Comparison of ENCODE assay signal across 20 cellular contexts in genomic region chr12:130924946-130925345, GRCh38. TPM values are rescaled to one million over a fixed set of nuclear protein-coding genes. Genes with fewer than 3 reads are reported as not detected.
"Had no signal": no experiment of that assay in that cellular context is flagged by ENCODE, and none has a peak within 500 bp of the region (broad histone marks: within the 10 kb centered on the region; RNA-seq: fewer than 3 reads in every experiment).

No MANE protein-coding gene starts in this region.

- H3K4me3 Mint-ChIP-seq: activated CD8-positive, alpha-beta T cell treated with anti-CD3 and anti-CD28 coated beads for 36 hours; activated T-helper 17 cell treated with anti-CD3 and anti-CD28 coated beads, Interleukin-2, amount 50 U/mL, for 72 hours; brain; immature natural killer cell; nephron progenitor cell; type B pancreatic cell had no signal

- H3K9me3 Mint-ChIP-seq: activated CD8-positive, alpha-beta T cell treated with anti-CD3 and anti-CD28 coated beads for 36 hours; activated T-helper 17 cell treated with anti-CD3 and anti-CD28 coated beads, Interleukin-2, amount 50 U/mL, for 72 hours; type B pancreatic cell had no signal

- H3K27ac Mint-ChIP-seq: activated CD8-positive, alpha-beta T cell treated with anti-CD3 and anti-CD28 coated beads for 36 hours; activated T-helper 17 cell treated with anti-CD3 and anti-CD28 coated beads, Interleukin-2, amount 50 U/mL, for 72 hours; immature natural killer cell; nephron progenitor cell; progenitor cell of endocrine pancreas had no signal

- H3K4me3 ChIP-seq: colonic mucosa, left ventricle myocardium inferior had no signal

- H3K4me1 ChIP-seq: colonic mucosa, left ventricle myocardium inferior had no signal

- H3K4me1 Mint-ChIP-seq: activated T-helper 17 cell treated with anti-CD3 and anti-CD28 coated beads, Interleukin-2, amount 50 U/mL, for 72 hours had no signal

- ATAC-seq: activated CD8-positive, alpha-beta T cell treated with anti-CD3 and anti-CD28 coated beads for 36 hours; activated T-helper 17 cell treated with anti-CD3 and anti-CD28 coated beads, Interleukin-2, amount 50 U/mL, for 72 hours; right cardiac atrium; stimulated activated naive CD8-positive, alpha-beta T cell treated with anti-CD3 and anti-CD28 coated beads, Interleukin-15, Interleukin-2, amounts not matched to agents 100 U/mL and 50 U/mL, for 24 hours had no signal

- H3K36me3 ChIP-seq: colonic mucosa, left ventricle myocardium inferior had no signal

- H3K27ac ChIP-seq: colonic mucosa, left ventricle myocardium inferior had no signal

- H3K9me3 ChIP-seq: colonic mucosa had no signal

- DNase-seq: activated CD4-positive, alpha-beta T cell treated with anti-CD3 and anti-CD28 coated beads for 48 hours; activated CD4-positive, CD25-positive, alpha-beta regulatory T cell; activated CD8-positive, alpha-beta T cell treated with anti-CD3 and anti-CD28 coated beads for 36 hours; activated naive CD4-positive, alpha-beta T cell; activated T-cell treated with anti-CD3 and anti-CD28 coated beads, Interleukin-2, amount 50 U/mL, for 1 hour; central memory CD4-positive, alpha-beta T cell; colonic mucosa; immature natural killer cell; kidney glomerular epithelial cell; left ventricle myocardium inferior; nephron progenitor cell; occipital lobe; stimulated activated naive CD8-positive, alpha-beta T cell treated with anti-CD3 and anti-CD28 coated beads, Interleukin-15, Interleukin-2, amounts not matched to agents 100 U/mL and 50 U/mL, for 24 hours; T1000 had no signal

- H3K36me3 Mint-ChIP-seq: brain, immature natural killer cell, type B pancreatic cell had no signal

- H3K27me3 ChIP-seq: colonic mucosa had no signal

RNA-seq across cellular contexts. Expression of gene ADGRD1, which starts 28.8 kb away (rescaled TPM):
- total RNA-seq: epithelial cell of proximal tubule had no signal
- polyA plus RNA-seq: immature natural killer cell had no signal
